In genomic region chr3:141934354-141934753, GRCh38 we compare ENCODE assay signal across 32 cellular contexts.
"Had no signal": no experiment of that assay in that cellular context is flagged by ENCODE, and none has a peak within 500 bp of the region (broad histone marks: within the 10 kb centered on the region; RNA-seq: fewer than 3 reads in every experiment).

No MANE protein-coding gene starts in this region.

- H3K9me3 Mint-ChIP-seq: activated CD4-positive, alpha-beta memory T cell treated with anti-CD3 and anti-CD28 coated beads, Interleukin-2, amount 10 ng/mL, durations not matched to agents 7 days and 5 days; activated naive CD4-positive, alpha-beta T cell treated with anti-CD3 and anti-CD28 coated beads, Interleukin-2, amount 50 U/mL, for 24 hours; activated naive CD8-positive, alpha-beta T cell treated with anti-CD3 and anti-CD28 coated beads, Interleukin-2, amount 50 U/mL, for 24 hours; activated T-cell treated with anti-CD3 and anti-CD28 coated beads, Interleukin-2, amount 50 U/mL, for 24 hours; central memory CD8-positive, alpha-beta T cell; naive B cell; stimulated activated naive B cell treated with anti-CD40 and anti-IgM and Interleukin-4, amounts not matched to agents 10 μg/mL and 1 μg/mL and 100 μg/mL, for 72 hours had no signal

- H3K4me3 ChIP-seq: esophagus squamous epithelium, left lung, lung, pancreas, prostate gland, stomach, tibial artery had no signal

- H3K27me3 ChIP-seq: esophagus squamous epithelium, left lung, pancreas, stomach, tibial artery had no signal

- H3K36me3 Mint-ChIP-seq: naive B cell had no signal

- ATAC-seq: activated CD4-positive, CD25-positive, alpha-beta regulatory T cell treated with anti-CD3 and anti-CD28 coated beads, Interleukin-2, amount 50 U/mL, for 24 hours; activated naive CD8-positive, alpha-beta T cell treated with anti-CD3 and anti-CD28 coated beads, Interleukin-2, amount 50 U/mL, for 24 hours; left lung; pancreas; stimulated activated naive B cell treated with anti-CD40 and anti-IgM and Interleukin-4, amounts not matched to agents 10 μg/mL and 1 μg/mL and 100 μg/mL, for 72 hours; T-helper 17 cell had no signal

- H3K27ac ChIP-seq: epithelial cell of prostate, esophagus squamous epithelium, left lung, pancreas, prostate gland, stomach, tibial artery, WERI-Rb-1 had no signal

- H3K4me3 Mint-ChIP-seq: activated CD4-positive, alpha-beta memory T cell treated with anti-CD3 and anti-CD28 coated beads, Interleukin-2, amount 10 ng/mL, durations not matched to agents 7 days and 5 days; activated naive CD4-positive, alpha-beta T cell treated with anti-CD3 and anti-CD28 coated beads, Interleukin-2, amount 50 U/mL, for 24 hours; activated naive CD8-positive, alpha-beta T cell treated with anti-CD3 and anti-CD28 coated beads, Interleukin-2, amount 50 U/mL, for 24 hours; activated T-cell treated with anti-CD3 and anti-CD28 coated beads, Interleukin-2, amount 50 U/mL, for 24 hours; central memory CD8-positive, alpha-beta T cell; naive B cell; stimulated activated naive B cell treated with anti-CD40 and anti-IgM and Interleukin-4, amounts not matched to agents 10 μg/mL and 1 μg/mL and 100 μg/mL, for 72 hours; T-helper 17 cell had no signal

- H3K27me3 Mint-ChIP-seq: activated CD4-positive, alpha-beta memory T cell treated with anti-CD3 and anti-CD28 coated beads, Interleukin-2, amount 10 ng/mL, durations not matched to agents 7 days and 5 days; activated naive CD4-positive, alpha-beta T cell treated with anti-CD3 and anti-CD28 coated beads, Interleukin-2, amount 50 U/mL, for 24 hours; activated naive CD8-positive, alpha-beta T cell treated with anti-CD3 and anti-CD28 coated beads, Interleukin-2, amount 50 U/mL, for 24 hours; activated T-cell treated with anti-CD3 and anti-CD28 coated beads, Interleukin-2, amount 50 U/mL, for 24 hours; central memory CD8-positive, alpha-beta T cell; naive B cell; stimulated activated naive B cell treated with anti-CD40 and anti-IgM and Interleukin-4, amounts not matched to agents 10 μg/mL and 1 μg/mL and 100 μg/mL, for 72 hours; T-helper 17 cell had no signal

- H3K27ac Mint-ChIP-seq: activated CD4-positive, alpha-beta memory T cell treated with anti-CD3 and anti-CD28 coated beads, Interleukin-2, amount 10 ng/mL, durations not matched to agents 7 days and 5 days; activated naive CD8-positive, alpha-beta T cell treated with anti-CD3 and anti-CD28 coated beads, Interleukin-2, amount 50 U/mL, for 24 hours; stimulated activated naive B cell treated with anti-CD40 and anti-IgM and Interleukin-4, amounts not matched to agents 10 μg/mL and 1 μg/mL and 100 μg/mL, for 72 hours; T-helper 17 cell had no signal

- DNase-seq: activated CD4-positive, alpha-beta memory T cell treated with anti-CD3 and anti-CD28 coated beads, Interleukin-2, amount 10 ng/mL, durations not matched to agents 7 days and 5 days; activated CD4-positive, alpha-beta T cell treated with anti-CD3 and anti-CD28 coated beads for 48 hours; activated CD8-positive, alpha-beta memory T cell treated with anti-CD3 and anti-CD28 coated beads, Interleukin-2, amount 50 U/mL, for 48 hours; activated gamma-delta T cell treated with Interleukin-2 at 50 U/mL for 16 hours; activated naive CD8-positive, alpha-beta T cell treated with anti-CD3 and anti-CD28 coated beads, Interleukin-2, amount 50 U/mL, for 24 hours; activated T-cell treated with anti-CD3 and anti-CD28 coated beads, Interleukin-2, amount 50 U/mL, for 24 hours; amygdala; effector CD8-positive, alpha-beta T cell; esophagus squamous epithelium; foreskin melanocyte; left lung; naive B cell; nucleus accumbens; pancreas; retina; stimulated activated CD4-positive, alpha-beta T cell treated with anti-CD3 and anti-CD28 coated beads, Interleukin-15, amount 100 ng/mL, for 24 hours; stimulated activated CD4-positive, alpha-beta T cell treated with anti-CD3 and anti-CD28 coated beads, Interleukin-2, amount 100 ng/mL, for 24 hours; stimulated activated naive B cell treated with anti-CD40 and anti-IgM and Interleukin-4, amounts not matched to agents 10 μg/mL and 1 μg/mL and 100 μg/mL, for 72 hours; stomach; T-helper 17 cell; T1000; tibial artery; WERI-Rb-1 had no signal

- H3K36me3 ChIP-seq: esophagus squamous epithelium, left lung, pancreas, prostate gland, stomach, tibial artery, WERI-Rb-1 had no signal

- H3K4me1 ChIP-seq: left lung, pancreas, prostate gland, stomach, tibial artery had no signal

- H3K4me1 Mint-ChIP-seq: activated CD4-positive, alpha-beta memory T cell treated with anti-CD3 and anti-CD28 coated beads, Interleukin-2, amount 10 ng/mL, durations not matched to agents 7 days and 5 days; activated naive CD4-positive, alpha-beta T cell treated with anti-CD3 and anti-CD28 coated beads, Interleukin-2, amount 50 U/mL, for 24 hours; central memory CD8-positive, alpha-beta T cell; naive B cell had no signal

- FAIRE-seq: bronchial epithelial cell, endometrium, islet of Langerhans, pancreas had no signal

- H3K9me3 ChIP-seq: esophagus squamous epithelium, left lung, pancreas, prostate gland, stomach, tibial artery had no signal
